In the genomic region with DNA sequence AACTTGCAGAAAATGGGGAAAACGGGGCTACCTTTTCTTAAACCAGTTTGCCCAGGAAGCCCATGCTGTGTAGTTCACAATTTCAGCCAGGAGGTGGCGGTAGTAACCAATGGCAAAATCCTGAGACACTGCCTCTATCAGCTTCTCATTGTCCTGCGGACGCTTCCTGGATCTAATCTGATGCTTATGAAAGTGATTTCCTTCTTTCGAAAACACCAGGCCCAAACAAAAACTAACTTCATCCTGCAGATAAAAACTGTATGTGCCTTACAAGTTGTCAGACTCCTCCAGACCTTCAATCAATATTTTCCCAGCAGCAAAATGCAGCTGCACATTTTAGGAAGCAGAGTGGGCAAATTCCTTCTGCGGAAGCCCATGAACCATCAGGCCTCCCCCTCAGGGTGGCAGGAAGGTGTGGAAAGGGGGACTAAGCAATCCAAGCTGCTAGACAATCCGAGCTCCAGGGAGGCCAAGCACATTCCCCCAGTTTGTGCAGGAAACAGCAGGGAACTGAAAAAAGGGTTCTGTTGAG, we compare ENCODE assay signal across 8 cellular contexts.
A peak's percentile ranks its signal among the peaks of the same experiment; 100 is the strongest.
DNase-seq lines count a peak whose midpoint lies in the region; ATAC-seq, FAIRE-seq and TF ChIP-seq lines count a peak whose summit lies in the region.

No MANE protein-coding gene starts in this region.

- POLR2A ChIA-PET in HEK293 (lab: Yijun Ruan, JAX): interaction anchor here (0.6 kb wide), 1 partner anchor 10 kb away, joined by 4 read pairs; no protein-coding TSS in a partner anchor

- H3K4me3 ChIP-seq in HEK293 (ENCODE audit: low read depth, low read length): no peak overlapping the region
- no peak overlapping the region for H3K4me3 ChIP-seq in left lung

- ATAC-seq in left lung (peak; percentile 98), GM18519 (IDR thresholded peaks at IDR 0.05; ENCODE audit: low FRiP score, unreplicated experiment) (no peak)

- H3K4me1 ChIP-seq in HEK293 (ENCODE audit: control insufficient read depth, insufficient read depth, low read length) (peaks cover 8% of the 10 kb centered on the region), left lung (peaks cover 6 to 56% of the 10 kb centered on the region in 2 donors)

- H3K36me3 ChIP-seq in HEK293 (ENCODE audit: control insufficient read depth in 2 of 2, insufficient read depth in 1 of 2, low read length in 2 of 2) (no peaks in the 10 kb centered on the region), left lung (no peaks in the 10 kb centered on the region)

- DNase-seq in D721Med (ENCODE audit: insufficient read length, low spot score) (peak; percentile 53), NCI-H226 (peak; percentile 49), cerebellum (ENCODE audit: low spot score) (peak; percentile 76), left lung (peak; percentile 49 to 75)
- DNase-seq in activated CD4-positive, CD25-positive, alpha-beta regulatory T cell treated with anti-CD3 and anti-CD28 coated beads, Interleukin-2, amount 50 U/mL, for 72 hours: peak; percentile 81
- DNase-seq in stimulated activated CD4-positive, alpha-beta T cell treated with anti-CD3 and anti-CD28 coated beads, Interleukin-4, amount 100 ng/mL, for 24 hours: peak; percentile 81

- peak; percentile 91 for TF ChIP-seq CTCF in D721Med (IDR thresholded peaks at IDR 0.05; ENCODE audit: insufficient read depth, missing control alignments)
- peak; percentile 72 for TF ChIP-seq CTCF in HEK293 (tag by site-specific recombination; IDR thresholded peaks at IDR 0.05)
- peak; percentile 97 for TF ChIP-seq CTCF in left lung (IDR thresholded peaks at IDR 0.05)

- FAIRE-seq in D721Med (lab: Jason Lieb, UNC): no peak

- H3K27ac ChIP-seq in HEK293 (ENCODE audit: extremely low read depth, low read depth, low read length) (no peak overlapping the region), left lung (peak overlapping the region in 1 of 2 donors; percentile 82)

- CTCF ChIA-PET in HEK293 (lab: Yijun Ruan, JAX): interaction anchor here (0.6 to 9.0 kb wide), 43 partner anchors 9 to 1404 kb away, joined by 3 to 72 read pairs (median 4); no protein-coding TSS in a partner anchor

- H3K9me3 ChIP-seq in HEK293 (ENCODE audit: control insufficient read depth, insufficient read depth, low read depth, low read length) (no peaks in the 10 kb centered on the region), left lung (no peaks in the 10 kb centered on the region)

- H3K27me3 ChIP-seq in left lung: no peaks in the 10 kb centered on the region

- intact Hi-C loops in left lung (cut with DNase I): loop anchor here in 1 of 2 donors (10.0 kb wide), 1 partner anchor 568 kb away; no protein-coding TSS in a partner anchor

TF ChIP-seq in HEK293, 187 proteins besides CTCF, POLR2A, EP300 and RAD21 (continues in another document):
- peak; percentile 24; the same call in 1 of the 2 replicates for TF ChIP-seq ZNF660 (tag by site-specific recombination; IDR thresholded peaks at IDR 0.05)
- TF ChIP-seq GLIS1 (tag by site-specific recombination; IDR thresholded peaks at IDR 0.05): no peak
- no peak for TF ChIP-seq GLI2 (tag by site-specific recombination; IDR thresholded peaks at IDR 0.05; ENCODE audit: borderline replicate concordance, low read depth)
- TF ChIP-seq, protein P1, sequence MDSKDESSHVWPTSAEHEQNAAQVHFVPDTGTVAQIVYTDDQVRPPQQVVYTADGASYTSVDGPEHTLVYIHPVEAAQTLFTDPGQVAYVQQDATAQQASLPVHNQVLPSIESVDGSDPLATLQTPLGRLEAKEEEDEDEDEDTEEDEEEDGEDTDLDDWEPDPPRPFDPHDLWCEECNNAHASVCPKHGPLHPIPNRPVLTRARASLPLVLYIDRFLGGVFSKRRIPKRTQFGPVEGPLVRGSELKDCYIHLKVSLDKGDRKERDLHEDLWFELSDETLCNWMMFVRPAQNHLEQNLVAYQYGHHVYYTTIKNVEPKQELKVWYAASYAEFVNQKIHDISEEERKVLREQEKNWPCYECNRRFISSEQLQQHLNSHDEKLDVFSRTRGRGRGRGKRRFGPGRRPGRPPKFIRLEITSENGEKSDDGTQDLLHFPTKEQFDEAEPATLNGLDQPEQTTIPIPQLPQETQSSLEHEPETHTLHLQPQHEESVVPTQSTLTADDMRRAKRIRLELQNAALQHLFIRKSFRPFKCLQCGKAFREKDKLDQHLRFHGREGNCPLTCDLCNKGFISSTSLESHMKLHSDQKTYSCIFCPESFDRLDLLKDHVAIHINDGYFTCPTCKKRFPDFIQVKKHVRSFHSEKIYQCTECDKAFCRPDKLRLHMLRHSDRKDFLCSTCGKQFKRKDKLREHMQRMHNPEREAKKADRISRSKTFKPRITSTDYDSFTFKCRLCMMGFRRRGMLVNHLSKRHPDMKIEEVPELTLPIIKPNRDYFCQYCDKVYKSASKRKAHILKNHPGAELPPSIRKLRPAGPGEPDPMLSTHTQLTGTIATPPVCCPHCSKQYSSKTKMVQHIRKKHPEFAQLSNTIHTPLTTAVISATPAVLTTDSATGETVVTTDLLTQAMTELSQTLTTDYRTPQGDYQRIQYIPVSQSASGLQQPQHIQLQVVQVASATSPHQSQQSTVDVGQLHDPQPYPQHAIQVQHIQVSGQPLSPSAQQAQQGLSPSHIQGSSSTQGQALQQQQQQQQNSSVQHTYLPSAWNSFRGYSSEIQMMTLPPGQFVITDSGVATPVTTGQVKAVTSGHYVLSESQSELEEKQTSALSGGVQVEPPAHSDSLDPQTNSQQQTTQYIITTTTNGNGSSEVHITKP (tag by site-specific recombination; IDR thresholded peaks at IDR 0.05): 0 out of 2 replicates have a peak, but pooled peaks have one; percentile 32
- TF ChIP-seq ZNF747 (tag by site-specific recombination; IDR thresholded peaks at IDR 0.05): no peak
- TF ChIP-seq ZNF501 (tag by site-specific recombination; IDR thresholded peaks at IDR 0.05): no peak
- TF ChIP-seq, protein P2, sequence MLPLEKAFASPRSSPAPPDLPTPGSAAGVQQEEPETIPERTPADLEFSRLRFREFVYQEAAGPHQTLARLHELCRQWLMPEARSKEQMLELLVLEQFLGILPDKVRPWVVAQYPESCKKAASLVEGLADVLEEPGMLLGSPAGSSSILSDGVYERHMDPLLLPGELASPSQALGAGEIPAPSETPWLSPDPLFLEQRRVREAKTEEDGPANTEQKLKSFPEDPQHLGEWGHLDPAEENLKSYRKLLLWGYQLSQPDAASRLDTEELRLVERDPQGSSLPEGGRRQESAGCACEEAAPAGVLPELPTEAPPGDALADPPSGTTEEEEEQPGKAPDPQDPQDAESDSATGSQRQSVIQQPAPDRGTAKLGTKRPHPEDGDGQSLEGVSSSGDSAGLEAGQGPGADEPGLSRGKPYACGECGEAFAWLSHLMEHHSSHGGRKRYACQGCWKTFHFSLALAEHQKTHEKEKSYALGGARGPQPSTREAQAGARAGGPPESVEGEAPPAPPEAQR (tag by site-specific recombination; IDR thresholded peaks at IDR 0.05): no peak
- no peak for TF ChIP-seq ZNF350 (tag by site-specific recombination; IDR thresholded peaks at IDR 0.05)
- no peak for TF ChIP-seq ZNF777 (tag by site-specific recombination; IDR thresholded peaks at IDR 0.05; ENCODE audit: borderline replicate concordance)
- TF ChIP-seq ZNF830 (tag by site-specific recombination; IDR thresholded peaks at IDR 0.05; ENCODE audit: low read depth): no peak
- TF ChIP-seq ZNF280D (tag by site-specific recombination; IDR thresholded peaks at IDR 0.05): no peak
- no peak for TF ChIP-seq ZNF658 (tag by site-specific recombination; IDR thresholded peaks at IDR 0.05)
- no peak for TF ChIP-seq ZNF26 (tag by site-specific recombination; IDR thresholded peaks at IDR 0.05)
- no peak for TF ChIP-seq MEIS1 (CRISPR knock-in tag; IDR thresholded peaks at IDR 0.05; ENCODE audit: borderline replicate concordance)
- TF ChIP-seq ZNF514 (tag by site-specific recombination; IDR thresholded peaks at IDR 0.05): no peak
- TF ChIP-seq ZBTB17 (tag by site-specific recombination; IDR thresholded peaks at IDR 0.05): 0 out of 2 replicates have a peak, but pooled peaks have one; percentile 27
- no peak for TF ChIP-seq ZNF391 (tag by site-specific recombination; IDR thresholded peaks at IDR 0.05; ENCODE audit: borderline replicate concordance, low read depth)
- TF ChIP-seq HOXA7 (CRISPR knock-in tag; IDR thresholded peaks at IDR 0.05; ENCODE audit: borderline replicate concordance): no peak
- TF ChIP-seq ZNF561 (tag by site-specific recombination; IDR thresholded peaks at IDR 0.05; ENCODE audit: borderline replicate concordance): no peak
